In the genomic region with DNA sequence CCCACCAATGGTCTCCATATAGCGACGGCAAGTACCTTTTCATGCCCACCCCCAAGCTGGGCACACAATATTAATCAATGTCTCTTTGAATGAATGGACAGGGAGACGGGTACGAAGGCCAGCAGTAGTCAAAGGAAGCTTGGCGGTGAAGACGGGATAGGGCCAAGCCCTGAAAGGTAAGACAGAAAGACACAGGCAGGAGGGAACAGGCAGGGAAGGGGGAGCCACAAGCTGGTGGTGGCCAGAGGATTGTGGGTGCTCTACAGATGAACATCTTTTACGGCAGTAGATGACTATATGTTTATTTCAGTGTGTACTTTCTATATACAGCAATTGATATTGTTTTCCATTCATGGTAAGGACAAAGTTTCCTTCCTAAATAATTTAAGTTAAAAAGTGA, we compare ENCODE assay signal across 8 cellular contexts. TPM values are rescaled to one million over a fixed set of nuclear protein-coding genes. Genes with fewer than 3 reads are reported as not detected.
DNase-seq lines count a peak whose midpoint lies in the region; ATAC-seq, FAIRE-seq and TF ChIP-seq lines count a peak whose summit lies in the region.

No MANE protein-coding gene starts in this region.

- H3K79me2 ChIP-seq in keratinocyte (ENCODE audit: control insufficient read depth, insufficient read depth, low read length) = peaks cover 90% of the 10 kb centered on the region

- H3K4me3 Mint-ChIP-seq in T-helper 17 cell = peak overlapping the region; percentile 89
- H3K4me3 Mint-ChIP-seq in stimulated activated effector memory CD8-positive, alpha-beta T cell treated with anti-CD3 and anti-CD28 coated beads, Interleukin-12 subunit alpha, Interleukin-12 subunit beta, amount 100 ng/mL, for 72 hours = peak overlapping the region; percentile 68

- no peaks in the 10 kb centered on the region for H3K27me3 ChIP-seq in keratinocyte (ENCODE audit: control insufficient read depth, extremely low read depth, insufficient read depth, low read length)

- peaks cover 3% of the 10 kb centered on the region for H3K36me3 Mint-ChIP-seq in T-helper 17 cell (ENCODE audit: low read depth)
- H3K36me3 Mint-ChIP-seq in stimulated activated effector memory CD8-positive, alpha-beta T cell treated with anti-CD3 and anti-CD28 coated beads, Interleukin-12 subunit alpha, Interleukin-12 subunit beta, amount 100 ng/mL, for 72 hours = peaks cover 49% of the 10 kb centered on the region

- no peaks in the 10 kb centered on the region for H3K27me3 Mint-ChIP-seq in T-helper 17 cell

- H3K4me1 Mint-ChIP-seq in T-helper 17 cell = peaks cover 64% of the 10 kb centered on the region
- H3K4me1 Mint-ChIP-seq in stimulated activated effector memory CD8-positive, alpha-beta T cell treated with anti-CD3 and anti-CD28 coated beads, Interleukin-12 subunit alpha, Interleukin-12 subunit beta, amount 100 ng/mL, for 72 hours = peaks cover 80% of the 10 kb centered on the region

- dilution Hi-C loops in keratinocyte (cut with MboI; ENCODE audit: extremely low pct_ligation_motif_present, low sequenced_read_pairs) = no loop called here

- H3K27ac Mint-ChIP-seq in T-helper 17 cell = peak overlapping the region; percentile 98
- peak overlapping the region; percentile 85 for H3K27ac Mint-ChIP-seq in stimulated activated effector memory CD8-positive, alpha-beta T cell treated with anti-CD3 and anti-CD28 coated beads, Interleukin-12 subunit alpha, Interleukin-12 subunit beta, amount 100 ng/mL, for 72 hours

- H3K4me3 ChIP-seq in keratinocyte (ENCODE audit: control insufficient read depth in 2 of 3, extremely low read depth in 1 of 3, insufficient read depth in 2 of 3, low read depth in 1 of 3, low read length in 3 of 3) = no peak overlapping the region

- peak overlapping the region; percentile 41 for H3K27ac ChIP-seq in keratinocyte (ENCODE audit: control insufficient read depth, insufficient read depth, low read length)

- peaks cover 21% of the 10 kb centered on the region for H3K4me1 ChIP-seq in keratinocyte (ENCODE audit: control insufficient read depth, extremely low read depth, insufficient read depth, low read length)

- peak overlapping the region; percentile 42 for H3K9ac ChIP-seq in keratinocyte (ENCODE audit: control insufficient read depth, extremely low read depth, insufficient read depth, low read length)

- TF ChIP-seq CTCF in keratinocyte (optimal IDR thresholded peaks at IDR 0.05 in 1 of 3, IDR thresholded peaks at IDR 0.05 in 1 of 3, conservative IDR thresholded peaks at IDR 0.05 in 1 of 3; ENCODE audit: extremely low read depth in 1 of 3, insufficient read depth in 2 of 3, low read length in 3 of 3) = no peak

- FAIRE-seq in keratinocyte (lab: Jason Lieb, UNC) = no peak

- H2AFZ ChIP-seq in keratinocyte (ENCODE audit: control insufficient read depth, low read length) = no peak overlapping the region

- H3K9me3 ChIP-seq in T-helper 17 cell (ENCODE audit: control insufficient read depth, low read length, poor library complexity, severe bottlenecking) (no peaks in the 10 kb centered on the region), keratinocyte (ENCODE audit: control insufficient read depth, low read depth, low read length) (no peaks in the 10 kb centered on the region)

- H4K20me1 ChIP-seq in keratinocyte (ENCODE audit: control insufficient read depth, extremely low read depth, insufficient read depth, low read length) = peaks cover 41% of the 10 kb centered on the region

- ATAC-seq in GM19035 (IDR thresholded peaks at IDR 0.05; ENCODE audit: unreplicated experiment) (peak; percentile 10), T-helper 17 cell (peak; percentile 7)
- peak; percentile 57 for ATAC-seq in stimulated activated effector memory CD8-positive, alpha-beta T cell treated with anti-CD3 and anti-CD28 coated beads, Interleukin-12 subunit alpha, Interleukin-12 subunit beta, amount 100 ng/mL, for 72 hours

- no peak for DNase-seq in T-helper 17 cell
- DNase-seq in keratinocyte (ENCODE audit: low read depth, low spot score) = no peak
- DNase-seq in stimulated activated effector memory CD8-positive, alpha-beta T cell treated with anti-CD3 and anti-CD28 coated beads, Interleukin-12 subunit alpha, Interleukin-12 subunit beta, amount 100 ng/mL, for 72 hours (ENCODE audit: low spot score in 2 of 2) = no peak
- DNase-seq in ureter (ENCODE audit: low spot score) = no peak
- no peak for DNase-seq in NCI-H1694 treated with DMSO at 0.1 percent for 48 hours (lab: John Stamatoyannopoulos, UW)
- DNase-seq in NCI-H446 (lab: John Stamatoyannopoulos, UW) = no peak
- no peak for DNase-seq in HuH-7.5 (ENCODE audit: low spot score)

- peak overlapping the region; percentile 68 for H3K4me2 ChIP-seq in keratinocyte (ENCODE audit: control insufficient read depth, extremely low read depth, insufficient read depth, low read depth, low read length)

- H3K9me1 ChIP-seq in keratinocyte (ENCODE audit: control insufficient read depth, extremely low read depth, insufficient read depth, low read length) = peaks cover 7% of the 10 kb centered on the region

- H3K9me3 Mint-ChIP-seq in stimulated activated effector memory CD8-positive, alpha-beta T cell treated with anti-CD3 and anti-CD28 coated beads, Interleukin-12 subunit alpha, Interleukin-12 subunit beta, amount 100 ng/mL, for 72 hours = no peaks in the 10 kb centered on the region

- H3K36me3 ChIP-seq in keratinocyte (ENCODE audit: control insufficient read depth in 2 of 2, extremely low read depth in 1 of 2, insufficient read depth in 2 of 2, low read length in 2 of 2) = peaks cover 6 to 19% of the 10 kb centered on the region in 2 experiments

RNA-seq across cellular contexts. Expression of gene CAPZB, which starts 16.3 kb away (rescaled TPM):
- total RNA-seq in T-helper 17 cell = 100 to 1,000 TPM; 320 to 330 TPM
- polyA plus RNA-seq in keratinocyte = 143 to 422 TPM (median 193 TPM) in 3 replicates
- polyA plus RNA-seq in keratinocyte (2011; ENCODE audit: low read depth) = 187 TPM
- 320 and 360 TPM in 2 replicates for polyA plus RNA-seq in keratinocyte (2011; cell fraction: cytosol; rRNA removed)
- 149 and 152 TPM in 2 replicates for polyA plus RNA-seq in keratinocyte (2011; cell fraction: nucleus; rRNA removed)
- polyA plus RNA-seq in keratinocyte (2012; ENCODE audit: low replicate concordance) = 200 and 358 TPM in 2 replicates
- polyA minus RNA-seq in keratinocyte = 121 to 170 TPM (median 134 TPM) in 3 replicates
- polyA minus RNA-seq in keratinocyte (2011; cell fraction: cytosol; rRNA and poly(A)+ RNA removed) = 138 TPM
- polyA minus RNA-seq in keratinocyte (2011; cell fraction: nucleus; rRNA and poly(A)+ RNA removed) = 36.9 and 59.7 TPM in 2 replicates
- total RNA-seq in ureter = 284 TPM

Comparison
In these comparisons a context has a peak if more than half of its experiments do, and no peak if none do; other contexts are left out.
1. ATAC-seq: peak in every context shown above with its lines; median percentile 57 in stimulated activated effector memory CD8-positive, alpha-beta T cell treated with anti-CD3 and anti-CD28 coated beads, Interleukin-12 subunit alpha, Interleukin-12 subunit beta, amount 100 ng/mL, for 72 hours; 10 in GM19035; 7 in T-helper 17 cell.